ENCODE assay signal across 9 cellular contexts in the genomic region with DNA sequence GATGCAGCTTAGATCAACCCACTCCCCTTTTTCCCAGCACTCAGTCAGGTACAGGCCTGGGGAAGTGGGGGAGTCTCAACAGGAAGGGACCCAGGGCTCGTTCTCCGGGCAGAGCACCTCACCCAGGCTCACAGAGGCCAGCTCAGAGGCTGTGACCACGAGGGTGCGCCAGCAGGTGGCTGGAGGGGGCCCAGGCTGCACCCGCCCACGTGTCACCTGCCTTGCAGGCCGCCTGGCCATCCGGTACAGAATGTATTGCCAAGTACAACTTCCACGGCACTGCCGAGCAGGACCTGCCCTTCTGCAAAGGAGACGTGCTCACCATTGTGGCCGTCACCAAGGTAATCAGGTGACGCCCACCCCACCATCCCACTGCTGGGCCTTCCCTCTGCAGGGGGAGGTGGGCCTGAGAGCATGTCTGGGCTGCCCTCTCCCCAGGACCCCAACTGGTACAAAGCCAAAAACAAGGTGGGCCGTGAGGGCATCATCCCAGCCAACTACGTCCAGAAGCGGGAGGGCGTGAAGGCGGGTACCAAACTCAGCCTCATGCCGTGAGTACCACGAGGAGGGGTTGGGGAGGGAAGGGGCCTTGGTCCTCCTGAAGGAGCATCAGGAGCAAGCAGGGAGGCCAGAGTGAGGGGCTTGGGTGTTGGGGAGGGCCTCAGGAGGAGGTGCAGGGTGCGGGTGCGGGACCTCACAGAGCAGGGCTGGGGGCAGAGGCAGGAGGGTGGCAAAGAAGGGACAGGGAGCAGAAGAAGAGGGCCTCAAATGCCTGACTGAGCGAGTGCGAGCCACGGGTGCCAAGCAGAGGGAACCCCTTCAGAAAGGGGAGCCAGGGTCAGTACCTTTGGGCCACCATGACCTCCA. TPM values are rescaled to one million over a fixed set of nuclear protein-coding genes. Genes with fewer than 3 reads are reported as not detected.
DNase-seq lines count a peak whose midpoint lies in the region; ATAC-seq and TF ChIP-seq lines count a peak whose summit lies in the region.
"Had no signal": no experiment of that assay in that cellular context is flagged by ENCODE, and none has a peak within 500 bp of the region (broad histone marks: within the 10 kb centered on the region; RNA-seq: fewer than 3 reads in every experiment).

No MANE protein-coding gene starts in this region.

- H3K27me3 ChIP-seq in BE2C (no peaks in the 10 kb centered on the region), brain microvascular endothelial cell (replicated peaks) (no peaks in the 10 kb centered on the region)

- H3K36me3 ChIP-seq in BE2C: peaks cover 54% of the 10 kb centered on the region
- peaks cover 44% of the 10 kb centered on the region for H3K36me3 ChIP-seq in brain microvascular endothelial cell (replicated peaks)

- H3K4me3 ChIP-seq in BE2C (ENCODE audit: low read depth, low read length): no peak overlapping the region
- no peak overlapping the region for H3K4me3 ChIP-seq in brain microvascular endothelial cell (ENCODE audit: low read depth, low read length)

- H3K36me3 Mint-ChIP-seq in activated T-helper 2 cell treated with anti-CD3 and anti-CD28 coated beads, Interferon-gamma antibody, Interleukin-2, Interleukin-4, amounts not matched to agents 10 μg/mL and 5 μg/mL and 100 μg/mL, durations not matched to agents 14 hours and 24 hours and 36 hours (ENCODE audit: low read depth): peaks cover 69% of the 10 kb centered on the region

- no peaks in the 10 kb centered on the region for H3K9me3 Mint-ChIP-seq in activated T-helper 2 cell treated with anti-CD3 and anti-CD28 coated beads, Interferon-gamma antibody, Interleukin-2, Interleukin-4, amounts not matched to agents 10 μg/mL and 5 μg/mL and 100 μg/mL, durations not matched to agents 14 hours and 24 hours and 36 hours

- ATAC-seq in GM18505 (IDR thresholded peaks at IDR 0.05; ENCODE audit: unreplicated experiment) (no peak), left lobe of liver (peak; percentile 79), HG02973 (IDR thresholded peaks at IDR 0.05; ENCODE audit: unreplicated experiment) (no peak)

- H3K27ac Mint-ChIP-seq in activated T-helper 2 cell treated with anti-CD3 and anti-CD28 coated beads, Interferon-gamma antibody, Interleukin-2, Interleukin-4, amounts not matched to agents 10 μg/mL and 5 μg/mL and 100 μg/mL, durations not matched to agents 14 hours and 24 hours and 36 hours: peak overlapping the region; percentile 81

- peaks cover 38% of the 10 kb centered on the region for H3K4me1 Mint-ChIP-seq in activated T-helper 2 cell treated with anti-CD3 and anti-CD28 coated beads, Interferon-gamma antibody, Interleukin-2, Interleukin-4, amounts not matched to agents 10 μg/mL and 5 μg/mL and 100 μg/mL, durations not matched to agents 14 hours and 24 hours and 36 hours (ENCODE audit: low read depth)

- H3K9me3 ChIP-seq in BE2C: no peaks in the 10 kb centered on the region

- DNase-seq in BE2C (no peak), left lobe of liver (ENCODE audit: low spot score) (peak; percentile 90), A172 (ENCODE audit: low spot score) (no peak), brain microvascular endothelial cell (no peak), epidermal melanocyte (ENCODE audit: insufficient read length, low spot score) (no peak)
- DNase-seq in activated T-helper 2 cell treated with anti-CD3 and anti-CD28 coated beads, Interferon-gamma antibody, Interleukin-2, Interleukin-4, amounts not matched to agents 10 μg/mL and 5 μg/mL and 100 μg/mL, durations not matched to agents 14 hours and 24 hours and 36 hours (ENCODE audit: low spot score): no peak
- DNase-seq: NCI-H774 had no signal

- no peak overlapping the region for H3K4me3 Mint-ChIP-seq in activated T-helper 2 cell treated with anti-CD3 and anti-CD28 coated beads, Interferon-gamma antibody, Interleukin-2, Interleukin-4, amounts not matched to agents 10 μg/mL and 5 μg/mL and 100 μg/mL, durations not matched to agents 14 hours and 24 hours and 36 hours (ENCODE audit: low read depth)

- intact Hi-C loops in activated T-helper 2 cell treated with anti-CD3 and anti-CD28 coated beads, Interferon-gamma antibody, Interleukin-2, Interleukin-4, amounts not matched to agents 10 μg/mL and 5 μg/mL and 100 μg/mL, durations not matched to agents 14 hours and 24 hours and 36 hours (cut with micrococcal nuclease): no loop called here

- TF ChIP-seq CTCF in BE2C (IDR thresholded peaks at IDR 0.05; ENCODE audit: low read depth, low read length) (0 out of 2 replicates have a peak, but pooled peaks have one; percentile 5), brain microvascular endothelial cell (IDR thresholded peaks at IDR 0.05; ENCODE audit: low read depth, low read length, missing control alignments) (no peak)

- no peaks in the 10 kb centered on the region for H3K27me3 Mint-ChIP-seq in activated T-helper 2 cell treated with anti-CD3 and anti-CD28 coated beads, Interferon-gamma antibody, Interleukin-2, Interleukin-4, amounts not matched to agents 10 μg/mL and 5 μg/mL and 100 μg/mL, durations not matched to agents 14 hours and 24 hours and 36 hours (ENCODE audit: low read depth)

- in situ Hi-C loops in brain microvascular endothelial cell (cut with HindIII; ENCODE audit: low pct_ligation_motif_present, low sequenced_read_pairs): no loop called here

- H3K4me1 ChIP-seq in BE2C: no peaks in the 10 kb centered on the region

- TF ChIP-seq POLR2A in GM18505 (IDR thresholded peaks at IDR 0.05; ENCODE audit: borderline replicate concordance, extremely low read depth, insufficient read depth, insufficient read length): peak; percentile 5

- H3K27ac ChIP-seq in brain microvascular endothelial cell: no peak overlapping the region

RNA-seq across cellular contexts. Expression of gene LMAN1L, which starts 14.0 kb away (rescaled TPM):
- polyA plus RNA-seq in BE2C (2012; ENCODE audit: insufficient read depth, insufficient read length, low read depth): 0.73 TPM
- 0.32 TPM in 1 of 2 replicates, not detected in the other for total RNA-seq in activated T-helper 2 cell treated with anti-CD3 and anti-CD28 coated beads, Interferon-gamma antibody, Interleukin-2, Interleukin-4, amounts not matched to agents 10 μg/mL and 5 μg/mL and 100 μg/mL, durations not matched to agents 14 hours and 24 hours and 36 hours
- not detected for total RNA-seq in left lobe of liver
- not detected in 2 replicates for total RNA-seq in A172 (2014; rRNA removed; shearing (Covaris generic))

RNA-seq across cellular contexts. Expression of gene CSK, which starts 16.7 kb away (rescaled TPM):
- 311 TPM for polyA plus RNA-seq in BE2C (2012; ENCODE audit: insufficient read depth, insufficient read length, low read depth)
- total RNA-seq in activated T-helper 2 cell treated with anti-CD3 and anti-CD28 coated beads, Interferon-gamma antibody, Interleukin-2, Interleukin-4, amounts not matched to agents 10 μg/mL and 5 μg/mL and 100 μg/mL, durations not matched to agents 14 hours and 24 hours and 36 hours: 261 and 266 TPM in 2 replicates
- total RNA-seq in left lobe of liver: 32.7 TPM
- total RNA-seq in A172 (2014; rRNA removed; shearing (Covaris generic)): 28.3 and 29.8 TPM in 2 replicates

RNA-seq across cellular contexts. Expression of gene CPLX3, which starts 27.8 kb away (rescaled TPM):
- polyA plus RNA-seq in BE2C (2012; ENCODE audit: insufficient read depth, insufficient read length, low read depth): not detected
- total RNA-seq in activated T-helper 2 cell treated with anti-CD3 and anti-CD28 coated beads, Interferon-gamma antibody, Interleukin-2, Interleukin-4, amounts not matched to agents 10 μg/mL and 5 μg/mL and 100 μg/mL, durations not matched to agents 14 hours and 24 hours and 36 hours: 0.16 TPM in 1 of 2 replicates, not detected in the other
- total RNA-seq in left lobe of liver: not detected
- not detected in 2 replicates for total RNA-seq in A172 (2014; rRNA removed; shearing (Covaris generic))

RNA-seq across cellular contexts. Expression of gene ULK3, which starts 44.3 kb away (rescaled TPM):
- polyA plus RNA-seq in BE2C (2012; ENCODE audit: insufficient read depth, insufficient read length, low read depth): 152 TPM
- 45.5 and 47.7 TPM in 2 replicates for total RNA-seq in activated T-helper 2 cell treated with anti-CD3 and anti-CD28 coated beads, Interferon-gamma antibody, Interleukin-2, Interleukin-4, amounts not matched to agents 10 μg/mL and 5 μg/mL and 100 μg/mL, durations not matched to agents 14 hours and 24 hours and 36 hours
- 23.8 TPM for total RNA-seq in left lobe of liver
- 35.9 and 40.1 TPM in 2 replicates for total RNA-seq in A172 (2014; rRNA removed; shearing (Covaris generic))

RNA-seq across cellular contexts. Expression of gene CYP1A2, which starts 50.0 kb away (rescaled TPM):
- not detected for polyA plus RNA-seq in BE2C (2012; ENCODE audit: insufficient read depth, insufficient read length, low read depth)
- not detected in 2 replicates for total RNA-seq in activated T-helper 2 cell treated with anti-CD3 and anti-CD28 coated beads, Interferon-gamma antibody, Interleukin-2, Interleukin-4, amounts not matched to agents 10 μg/mL and 5 μg/mL and 100 μg/mL, durations not matched to agents 14 hours and 24 hours and 36 hours
- total RNA-seq in left lobe of liver: 120 TPM
- total RNA-seq in A172 (2014; rRNA removed; shearing (Covaris generic)): not detected in 2 replicates
